Comparison of ENCODE assay signal across 2 cellular contexts in the genomic region with DNA sequence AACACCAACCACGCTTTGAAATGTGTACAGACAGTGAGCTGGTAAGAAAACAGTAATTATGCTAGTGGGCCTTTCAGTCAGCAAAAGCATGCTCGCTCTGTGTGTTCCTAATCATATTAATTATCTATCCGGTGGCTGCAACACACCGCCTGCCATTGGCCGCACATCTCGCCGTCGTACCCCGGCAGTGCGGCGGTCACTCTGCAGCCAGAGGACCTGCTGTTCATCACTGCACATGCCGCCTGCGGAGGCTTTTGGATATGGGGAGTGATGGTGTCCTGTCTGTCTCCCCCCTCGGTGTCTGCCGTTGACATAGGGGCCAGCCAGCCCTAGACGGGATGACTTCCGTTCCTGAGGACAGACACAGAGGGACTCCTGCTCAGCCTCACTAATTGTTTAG.
TF ChIP-seq lines count a peak whose summit lies in the region.

No MANE protein-coding gene starts in this region.

TF ChIP-seq in SK-N-SH, 30 proteins besides CTCF, POLR2A, EP300 and RAD21 (continued from another document):
- TF ChIP-seq, protein P1, sequence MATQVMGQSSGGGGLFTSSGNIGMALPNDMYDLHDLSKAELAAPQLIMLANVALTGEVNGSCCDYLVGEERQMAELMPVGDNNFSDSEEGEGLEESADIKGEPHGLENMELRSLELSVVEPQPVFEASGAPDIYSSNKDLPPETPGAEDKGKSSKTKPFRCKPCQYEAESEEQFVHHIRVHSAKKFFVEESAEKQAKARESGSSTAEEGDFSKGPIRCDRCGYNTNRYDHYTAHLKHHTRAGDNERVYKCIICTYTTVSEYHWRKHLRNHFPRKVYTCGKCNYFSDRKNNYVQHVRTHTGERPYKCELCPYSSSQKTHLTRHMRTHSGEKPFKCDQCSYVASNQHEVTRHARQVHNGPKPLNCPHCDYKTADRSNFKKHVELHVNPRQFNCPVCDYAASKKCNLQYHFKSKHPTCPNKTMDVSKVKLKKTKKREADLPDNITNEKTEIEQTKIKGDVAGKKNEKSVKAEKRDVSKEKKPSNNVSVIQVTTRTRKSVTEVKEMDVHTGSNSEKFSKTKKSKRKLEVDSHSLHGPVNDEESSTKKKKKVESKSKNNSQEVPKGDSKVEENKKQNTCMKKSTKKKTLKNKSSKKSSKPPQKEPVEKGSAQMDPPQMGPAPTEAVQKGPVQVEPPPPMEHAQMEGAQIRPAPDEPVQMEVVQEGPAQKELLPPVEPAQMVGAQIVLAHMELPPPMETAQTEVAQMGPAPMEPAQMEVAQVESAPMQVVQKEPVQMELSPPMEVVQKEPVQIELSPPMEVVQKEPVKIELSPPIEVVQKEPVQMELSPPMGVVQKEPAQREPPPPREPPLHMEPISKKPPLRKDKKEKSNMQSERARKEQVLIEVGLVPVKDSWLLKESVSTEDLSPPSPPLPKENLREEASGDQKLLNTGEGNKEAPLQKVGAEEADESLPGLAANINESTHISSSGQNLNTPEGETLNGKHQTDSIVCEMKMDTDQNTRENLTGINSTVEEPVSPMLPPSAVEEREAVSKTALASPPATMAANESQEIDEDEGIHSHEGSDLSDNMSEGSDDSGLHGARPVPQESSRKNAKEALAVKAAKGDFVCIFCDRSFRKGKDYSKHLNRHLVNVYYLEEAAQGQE (IDR thresholded peaks at IDR 0.05; ENCODE audit: low read depth, low read length), result no peak
- TF ChIP-seq, protein P2, sequence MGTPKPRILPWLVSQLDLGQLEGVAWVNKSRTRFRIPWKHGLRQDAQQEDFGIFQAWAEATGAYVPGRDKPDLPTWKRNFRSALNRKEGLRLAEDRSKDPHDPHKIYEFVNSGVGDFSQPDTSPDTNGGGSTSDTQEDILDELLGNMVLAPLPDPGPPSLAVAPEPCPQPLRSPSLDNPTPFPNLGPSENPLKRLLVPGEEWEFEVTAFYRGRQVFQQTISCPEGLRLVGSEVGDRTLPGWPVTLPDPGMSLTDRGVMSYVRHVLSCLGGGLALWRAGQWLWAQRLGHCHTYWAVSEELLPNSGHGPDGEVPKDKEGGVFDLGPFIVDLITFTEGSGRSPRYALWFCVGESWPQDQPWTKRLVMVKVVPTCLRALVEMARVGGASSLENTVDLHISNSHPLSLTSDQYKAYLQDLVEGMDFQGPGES (IDR thresholded peaks at IDR 0.05; ENCODE audit: low read depth, low read length), result no peak
- TF ChIP-seq NFIC (IDR thresholded peaks at IDR 0.05; ENCODE audit: borderline replicate concordance) (no peak), GATA2 (CRISPR knock-in tag; IDR thresholded peaks at IDR 0.05) (peak; percentile 41; the same call in 1 of the 2 replicates), JUND (IDR thresholded peaks at IDR 0.05) (no peak), FOXM1 (IDR thresholded peaks at IDR 0.05; ENCODE audit: low read depth) (no peak), FOSL2 (IDR thresholded peaks at IDR 0.05; ENCODE audit: borderline replicate concordance, low read depth) (no peak), MXI1 (IDR thresholded peaks at IDR 0.05; ENCODE audit: low read depth, low read length) (peak; percentile 94)
- TF ChIP-seq, protein P3, sequence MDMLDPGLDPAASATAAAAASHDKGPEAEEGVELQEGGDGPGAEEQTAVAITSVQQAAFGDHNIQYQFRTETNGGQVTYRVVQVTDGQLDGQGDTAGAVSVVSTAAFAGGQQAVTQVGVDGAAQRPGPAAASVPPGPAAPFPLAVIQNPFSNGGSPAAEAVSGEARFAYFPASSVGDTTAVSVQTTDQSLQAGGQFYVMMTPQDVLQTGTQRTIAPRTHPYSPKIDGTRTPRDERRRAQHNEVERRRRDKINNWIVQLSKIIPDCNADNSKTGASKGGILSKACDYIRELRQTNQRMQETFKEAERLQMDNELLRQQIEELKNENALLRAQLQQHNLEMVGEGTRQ (IDR thresholded peaks at IDR 0.05; ENCODE audit: borderline replicate concordance, low read depth, low read length), result no peak
TF ChIP-seq in SK-N-SH: peak in this region for 4.

TF ChIP-seq in SK-N-SH treated with all-trans-retinoic acid at 6 μM for 48 hours, 23 proteins besides CTCF, POLR2A, EP300 and RAD21 (continued from another document):
- TF ChIP-seq, protein P4, sequence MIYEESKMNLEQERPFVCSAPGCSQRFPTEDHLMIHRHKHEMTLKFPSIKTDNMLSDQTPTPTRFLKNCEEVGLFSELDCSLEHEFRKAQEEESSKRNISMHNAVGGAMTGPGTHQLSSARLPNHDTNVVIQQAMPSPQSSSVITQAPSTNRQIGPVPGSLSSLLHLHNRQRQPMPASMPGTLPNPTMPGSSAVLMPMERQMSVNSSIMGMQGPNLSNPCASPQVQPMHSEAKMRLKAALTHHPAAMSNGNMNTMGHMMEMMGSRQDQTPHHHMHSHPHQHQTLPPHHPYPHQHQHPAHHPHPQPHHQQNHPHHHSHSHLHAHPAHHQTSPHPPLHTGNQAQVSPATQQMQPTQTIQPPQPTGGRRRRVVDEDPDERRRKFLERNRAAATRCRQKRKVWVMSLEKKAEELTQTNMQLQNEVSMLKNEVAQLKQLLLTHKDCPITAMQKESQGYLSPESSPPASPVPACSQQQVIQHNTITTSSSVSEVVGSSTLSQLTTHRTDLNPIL (CRISPR knock-in tag; IDR thresholded peaks at IDR 0.05; ENCODE audit: low read depth), result no peak
- no peak for TF ChIP-seq RARB (CRISPR knock-in tag; IDR thresholded peaks at IDR 0.05)
